ENCODE assay signal across 24 cellular contexts in genomic region chr3:150050510-150050909, GRCh38.
"Had no signal": no experiment of that assay in that cellular context is flagged by ENCODE, and none has a peak within 500 bp of the region (broad histone marks: within the 10 kb centered on the region; RNA-seq: fewer than 3 reads in every experiment).

No MANE protein-coding gene starts in this region.

- H3K27me3 ChIP-seq: left lung, pancreas, right atrium auricular region, thyroid gland had no signal

- H3K4me3 ChIP-seq: left lung, pancreas, psoas muscle, right atrium auricular region, thyroid gland had no signal

- H3K27ac Mint-ChIP-seq: activated B cell treated with CpG ODN at 0.5 μM for 24 hours; activated CD4-positive, alpha-beta T cell treated with anti-CD3 and anti-CD28 coated beads for 36 hours; activated T-helper 2 cell treated with anti-CD3 and anti-CD28 coated beads, Interferon-gamma antibody, Interleukin-2, Interleukin-4, amounts not matched to agents 10 μg/mL and 5 μg/mL and 100 μg/mL, durations not matched to agents 14 hours and 24 hours and 36 hours; brain; immature natural killer cell; natural killer cell treated with Interleukin-12 subunit alpha and Interleukin-12 subunit beta and Interleukin-15 and Interleukin-18, amount 100 ng/mL, for 72 hours; T-helper 1 cell treated with Interleukin-12 subunit alpha and Interleukin-12 subunit beta and Interleukin-4 antibody, amounts not matched to agents 30 μg/mL and 1 μg/mL, for 36 hours had no signal

- DNase-seq: activated B cell treated with CpG ODN at 0.5 μM for 24 hours; activated CD4-positive, alpha-beta T cell treated with anti-CD3 and anti-CD28 coated beads for 36 hours; activated CD4-positive, alpha-beta T cell treated with anti-CD3 and anti-CD28 coated beads, Interleukin-2, amount 50 U/mL, for 48 hours; activated CD8-positive, alpha-beta memory T cell treated with anti-CD3 and anti-CD28 coated beads, Interleukin-2, amount 50 U/mL, for 48 hours; activated naive CD4-positive, alpha-beta T cell treated with Interleukin-2 at 50 U/mL for 16 hours; activated T-cell treated with anti-CD3 and anti-CD28 coated beads, Interleukin-2, amount 50 U/mL, for 4 hours; anterior cingulate cortex; foreskin melanocyte; immature natural killer cell; kidney glomerular epithelial cell; midbrain; pancreas; psoas muscle; stimulated activated CD4-positive, alpha-beta T cell treated with anti-CD3 and anti-CD28 coated beads, Interleukin-12 subunit alpha, Interleukin-12 subunit beta, amount 100 ng/mL, for 4 hours; stimulated activated CD4-positive, alpha-beta T cell treated with anti-CD3 and anti-CD28 coated beads, Interleukin-4, amount 100 ng/mL, for 4 hours; stimulated activated naive CD8-positive, alpha-beta T cell treated with anti-CD3 and anti-CD28 coated beads, Interleukin-15, Interleukin-2, amounts not matched to agents 100 U/mL and 50 U/mL, for 24 hours; T1000; thyroid gland had no signal

- H3K9me3 ChIP-seq: left lung, pancreas, psoas muscle, right atrium auricular region, thyroid gland had no signal

- H3K27ac ChIP-seq: left lung, pancreas, psoas muscle, right atrium auricular region, thyroid gland had no signal

- H3K36me3 Mint-ChIP-seq: brain; immature natural killer cell; natural killer cell treated with Interleukin-12 subunit alpha and Interleukin-12 subunit beta and Interleukin-15 and Interleukin-18, amount 100 ng/mL, for 72 hours had no signal

- H3K4me1 ChIP-seq: left lung, psoas muscle, right atrium auricular region, thyroid gland had no signal

- H3K4me3 Mint-ChIP-seq: activated B cell treated with CpG ODN at 0.5 μM for 24 hours; activated CD4-positive, alpha-beta T cell treated with anti-CD3 and anti-CD28 coated beads for 36 hours; activated T-cell treated with anti-CD3 and anti-CD28 coated beads, Interleukin-2, amount 50 U/mL, for 4 hours; brain; immature natural killer cell; natural killer cell treated with Interleukin-12 subunit alpha and Interleukin-12 subunit beta and Interleukin-15 and Interleukin-18, amount 100 ng/mL, for 72 hours; T-helper 1 cell treated with Interleukin-12 subunit alpha and Interleukin-12 subunit beta and Interleukin-4 antibody, amounts not matched to agents 30 μg/mL and 1 μg/mL, for 36 hours had no signal

- H3K36me3 ChIP-seq: left lung, pancreas, right atrium auricular region, thyroid gland had no signal

- H3K9me3 Mint-ChIP-seq: activated B cell treated with CpG ODN at 0.5 μM for 24 hours; activated T-cell treated with anti-CD3 and anti-CD28 coated beads, Interleukin-2, amount 50 U/mL, for 4 hours; activated T-helper 2 cell treated with anti-CD3 and anti-CD28 coated beads, Interferon-gamma antibody, Interleukin-2, Interleukin-4, amounts not matched to agents 10 μg/mL and 5 μg/mL and 100 μg/mL, durations not matched to agents 14 hours and 24 hours and 36 hours; natural killer cell treated with Interleukin-12 subunit alpha and Interleukin-12 subunit beta and Interleukin-15 and Interleukin-18, amount 100 ng/mL, for 72 hours; T-helper 1 cell treated with Interleukin-12 subunit alpha and Interleukin-12 subunit beta and Interleukin-4 antibody, amounts not matched to agents 30 μg/mL and 1 μg/mL, for 36 hours had no signal

- H3K4me1 Mint-ChIP-seq: activated B cell treated with CpG ODN at 0.5 μM for 24 hours; activated CD4-positive, alpha-beta T cell treated with anti-CD3 and anti-CD28 coated beads for 36 hours; immature natural killer cell had no signal
